ENCODE assay signal across 17 cellular contexts in genomic region chr1:15332952-15333715, GRCh38.
DNase-seq lines count a peak whose midpoint lies in the region; ATAC-seq, FAIRE-seq and TF ChIP-seq lines count a peak whose summit lies in the region.
"Had no signal": no experiment of that assay in that cellular context is flagged by ENCODE, and none has a peak within 500 bp of the region (broad histone marks: within the 10 kb centered on the region; RNA-seq: fewer than 3 reads in every experiment).

No MANE protein-coding gene starts in this region.

- BruUV-seq in IMR-90 (replicated peaks; lab: Mats Ljungman, UMichigan), result no TSS peak
- no TSS peak for BruUV-seq in K562 (replicated peaks; lab: Mats Ljungman, UMichigan)

- peak overlapping the region in 1 of 2 experiments; percentile 60; a peak in 1 of 4 replicates for H4K8ac ChIP-seq in IMR-90 (ENCODE audit: low read depth in 2 of 2, low read length in 2 of 2)

- no peak overlapping the region for H3K4ac ChIP-seq in IMR-90 (ENCODE audit: low read depth, low read length)

- H4K20me1 ChIP-seq in IMR-90 (ENCODE audit: insufficient read depth, low read length) (no peaks in the 10 kb centered on the region), K562 (replicated peaks; ENCODE audit: control insufficient read depth, insufficient read depth, low read length) (peaks cover 4% of the 10 kb centered on the region; the same call in 1 of the 2 replicates)

- no peak overlapping the region for H3K23ac ChIP-seq in IMR-90 (ENCODE audit: low read depth, low read length)

- CTCF ChIA-PET in A549 (lab: Yijun Ruan, JAX) (interaction anchor here (0.7 to 5.5 kb wide), 6 partner anchors 9 to 110 kb away, joined by 3 to 40 read pairs (median 4); no protein-coding TSS in a partner anchor), IMR-90 (lab: Yijun Ruan, JAX) (interaction anchor here (0.6 to 1.8 kb wide), 4 partner anchors 9 to 166 kb away, joined by 3 to 10 read pairs (median 4); no protein-coding TSS in a partner anchor), K562 (lab: Yijun Ruan, JAX; ENCODE audit: low intra/inter-chr PET ratio) (no interaction called here)
- CTCF ChIA-PET in activated CD4-positive, alpha-beta T cell treated with anti-CD3 and anti-CD28 coated beads, Interleukin-2, amount 10 ng/mL, durations not matched to agents 7 days and 5 days (lab: Charles Lee), result interaction anchor here (1.1 to 1.5 kb wide), 2 partner anchors 9 to 10 kb away, joined by 3 to 5 read pairs; no protein-coding TSS in a partner anchor

- no peak overlapping the region for H3K27ac ChIP-seq in A549
- H3K27ac ChIP-seq in IMR-90 (ENCODE audit: insufficient read depth, low read length), result no peak overlapping the region
- H3K27ac ChIP-seq in K562 (ENCODE audit: extremely low read depth, low read depth, low read length), result no peak overlapping the region
- H3K27ac ChIP-seq in lower lobe of right lung, result no peak overlapping the region
- H3K27ac ChIP-seq: GM23248 had no signal

- no peaks in the 10 kb centered on the region for H3K9me3 Mint-ChIP-seq in activated CD4-positive, alpha-beta T cell treated with anti-CD3 and anti-CD28 coated beads, Interleukin-2, amount 10 ng/mL, durations not matched to agents 7 days and 5 days
- no peaks in the 10 kb centered on the region for H3K9me3 Mint-ChIP-seq in natural killer cell

- H2AK9ac ChIP-seq in IMR-90 (replicated peaks; ENCODE audit: low read depth, low read length, poor library complexity), result no peak overlapping the region

- WGBS in A549 (ENCODE audit: missing lambda C conversion rate), result 85% methylated on average over 11 of the region's 11 CpGs
- WGBS in IMR-90 (ENCODE audit: extremely low coverage in 2 of 2, insufficient read length in 1 of 2), 2 experiments, result 100% methylated on average over 1 of the region's 11 CpGs; no CpG with 5 or more reads in 1 of the 2 experiments
- WGBS in K562 (ENCODE audit: insufficient coverage, low coverage, missing lambda C conversion rate), result 19% methylated on average over 11 of the region's 11 CpGs

- 0 out of 2 replicates have a peak overlapping the region, but pooled peaks have one; percentile 4 for H4K91ac ChIP-seq in IMR-90 (ENCODE audit: insufficient read depth, low read depth, low read length)

- H3K27ac Mint-ChIP-seq in activated CD4-positive, alpha-beta T cell treated with anti-CD3 and anti-CD28 coated beads, Interleukin-2, amount 10 ng/mL, durations not matched to agents 7 days and 5 days, result no peak overlapping the region
- H3K27ac Mint-ChIP-seq in natural killer cell, result no peak overlapping the region
- H3K27ac Mint-ChIP-seq: B cell; CD4-positive, alpha-beta memory T cell had no signal

- H3K14ac ChIP-seq in IMR-90 (replicated peaks; ENCODE audit: low read depth, low read length), result no peak overlapping the region

- H4K5ac ChIP-seq in IMR-90 (ENCODE audit: low read depth, low read length), result no peak overlapping the region

- POLR2A ChIA-PET in A549 (lab: Yijun Ruan, JAX), result interaction anchor here (0.6 kb wide), 1 partner anchor 23 kb away, joined by 3 read pairs; no protein-coding TSS in a partner anchor
- POLR2A ChIA-PET in IMR-90 (lab: Charles Lee; ENCODE audit: unreplicated experiment), result no interaction called here
- POLR2A ChIA-PET in K562 (lab: Yijun Ruan, JAX), result interaction anchor here (0.5 to 1.3 kb wide), 2 partner anchors 17 to 1367 kb away, joined by 3 read pairs; no protein-coding TSS in a partner anchor
- POLR2A ChIA-PET in activated CD4-positive, alpha-beta T cell treated with anti-CD3 and anti-CD28 coated beads, Interleukin-2, amount 10 ng/mL, durations not matched to agents 7 days and 5 days (lab: Charles Lee), result no interaction called here

- no peak overlapping the region for H3K9ac ChIP-seq in IMR-90 (ENCODE audit: low read depth, low read length)
- H3K9ac ChIP-seq in K562 (ENCODE audit: insufficient read depth in 1 of 2, low read depth in 2 of 2, low read length in 2 of 2), result no peak overlapping the region
- H3K9ac ChIP-seq: GM23248 had no signal

- no peak for TF ChIP-seq POLR2A in A549 (IDR thresholded peaks at IDR 0.05; ENCODE audit: low read length)
- no peak for TF ChIP-seq POLR2A in IMR-90 (IDR thresholded peaks at IDR 0.05; ENCODE audit: low read depth, low read length)
- TF ChIP-seq POLR2A in K562 (conservative IDR thresholded peaks at IDR 0.05), result no peak

- no peaks in the 10 kb centered on the region for H3K4me1 Mint-ChIP-seq in activated CD4-positive, alpha-beta T cell treated with anti-CD3 and anti-CD28 coated beads, Interleukin-2, amount 10 ng/mL, durations not matched to agents 7 days and 5 days
- H3K4me1 Mint-ChIP-seq in natural killer cell, result peaks cover 20 to 47% of the 10 kb centered on the region in 2 donors
- H3K4me1 Mint-ChIP-seq: B cell had no signal

- no peaks in the 10 kb centered on the region for H3K79me2 ChIP-seq in K562 (ENCODE audit: control insufficient read depth, insufficient read depth, low read length)

- no peak overlapping the region; the same call in 1 of the 2 replicates for H2BK120ac ChIP-seq in IMR-90 (ENCODE audit: low read depth, low read length)

- H3K36me3 ChIP-seq in IMR-90 (ENCODE audit: control insufficient read depth, insufficient read depth, low read length) (no peaks in the 10 kb centered on the region), K562 (ENCODE audit: control insufficient read depth, insufficient read depth, low read length) (no peaks in the 10 kb centered on the region), lower lobe of right lung (no peaks in the 10 kb centered on the region)

- H3K4me1 ChIP-seq in A549, result peaks cover 14% of the 10 kb centered on the region
- peaks cover 14% of the 10 kb centered on the region for H3K4me1 ChIP-seq in IMR-90 (ENCODE audit: control insufficient read depth, insufficient read depth, low read length)
- peaks cover 15 to 16% of the 10 kb centered on the region in 2 experiments; a peak in 4 of 5 replicates for H3K4me1 ChIP-seq in K562 (replicated peaks in 1 of 2; ENCODE audit: control insufficient read depth in 2 of 2, insufficient read depth in 2 of 2, low read length in 2 of 2)
- peaks cover 31% of the 10 kb centered on the region for H3K4me1 ChIP-seq in lower lobe of right lung

- no peaks in the 10 kb centered on the region for H3K79me1 ChIP-seq in IMR-90 (ENCODE audit: low read depth in 1 of 2, low read length in 2 of 2)

- H3K9me1 ChIP-seq in IMR-90 (ENCODE audit: insufficient read depth, low read length), result peaks cover 19% of the 10 kb centered on the region
- no peaks in the 10 kb centered on the region for H3K9me1 ChIP-seq in K562 (ENCODE audit: control insufficient read depth, insufficient read depth, low read length)

- H3K27me3 ChIP-seq in IMR-90 (ENCODE audit: control insufficient read depth, insufficient read depth, low read length) (no peaks in the 10 kb centered on the region; the same call in 1 of the 2 replicates), K562 (ENCODE audit: control insufficient read depth in 2 of 2, insufficient read depth in 2 of 2, low read length in 2 of 2) (peaks cover 7 to 39% of the 10 kb centered on the region in 2 experiments), lower lobe of right lung (ENCODE audit: low read depth) (no peaks in the 10 kb centered on the region)

- no peak overlapping the region for H2BK15ac ChIP-seq in IMR-90 (ENCODE audit: low read depth, low read length)

- H3K56ac ChIP-seq in IMR-90 (ENCODE audit: extremely low read depth, insufficient read depth, low read length), result no peak overlapping the region

- H3K27me3 Mint-ChIP-seq in activated CD4-positive, alpha-beta T cell treated with anti-CD3 and anti-CD28 coated beads, Interleukin-2, amount 10 ng/mL, durations not matched to agents 7 days and 5 days, result peaks cover 23% of the 10 kb centered on the region
- no peaks in the 10 kb centered on the region for H3K27me3 Mint-ChIP-seq in natural killer cell (ENCODE audit: low read depth in 2 of 2)

- no peak for TF ChIP-seq EP300 in A549 (IDR thresholded peaks at IDR 0.05)
- TF ChIP-seq EP300 in K562 (IDR thresholded peaks at IDR 0.05; ENCODE audit: low read length), result no peak

- ATAC-seq in A549, result no peak
- ATAC-seq in IMR-90 (ENCODE audit: low read depth), result no peak
- no peak for ATAC-seq in K562
- ATAC-seq in lower lobe of right lung, result no peak
- ATAC-seq in natural killer cell, result no peak
- ATAC-seq: GM12878, HCT116 had no signal

- H3K4me3 Mint-ChIP-seq in activated CD4-positive, alpha-beta T cell treated with anti-CD3 and anti-CD28 coated beads, Interleukin-2, amount 10 ng/mL, durations not matched to agents 7 days and 5 days, result no peak overlapping the region
- H3K4me3 Mint-ChIP-seq in natural killer cell, result no peak overlapping the region
- H3K4me3 Mint-ChIP-seq: B cell; CD4-positive, alpha-beta memory T cell had no signal

- H2BK20ac ChIP-seq in IMR-90 (ENCODE audit: low read depth, low read length), result no peak overlapping the region

- H3K4me2 ChIP-seq in A549, result no peak overlapping the region
- peak overlapping the region; percentile 2; the same call in 1 of the 2 replicates for H3K4me2 ChIP-seq in IMR-90 (ENCODE audit: low read depth, low read length)
- no peak overlapping the region for H3K4me2 ChIP-seq in K562 (ENCODE audit: insufficient read depth, low read length)

- H3K4me3 ChIP-seq in A549 (no peak overlapping the region), IMR-90 (ENCODE audit: insufficient read depth, low read depth, low read length) (no peak overlapping the region), K562 (no peak overlapping the region), lower lobe of right lung (no peak overlapping the region)
- H3K4me3 ChIP-seq: GM12878, GM23248 had no signal

- FAIRE-seq in A549 (lab: Jason Lieb, UNC) (no peak), K562 (lab: Jason Lieb, UNC) (peak; percentile 11)
- FAIRE-seq: GM12878, GM18507, H54 had no signal

- intact Hi-C loops in IMR-90 (cut with micrococcal nuclease) (loop anchor here (2.0 kb wide), 1 partner anchor 76 kb away; the partner anchor contains the start of gene EFHD2), K562 (cut with micrococcal nuclease) (no loop called here), lower lobe of right lung (cut with DNase I) (no loop called here), natural killer cell (cut with micrococcal nuclease) (no loop called here)

- dilution Hi-C loops in IMR-90 (cut with HindIII; ENCODE audit: low sequenced_read_pairs, unreplicated experiment), result no loop called here

- TF ChIP-seq CTCF in A549 (IDR thresholded peaks at IDR 0.05), result no peak
- TF ChIP-seq CTCF in IMR-90 (conservative IDR thresholded peaks at IDR 0.05; ENCODE audit: low read depth, low read length), result no peak
- no peak for TF ChIP-seq CTCF in K562 (IDR thresholded peaks at IDR 0.05 in 2 of 3, conservative IDR thresholded peaks at IDR 0.05 in 1 of 3; ENCODE audit: insufficient read depth in 2 of 3, low read depth in 1 of 3, low read length in 3 of 3)
- no peak for TF ChIP-seq CTCF in lower lobe of right lung (IDR thresholded peaks at IDR 0.05)
- TF ChIP-seq CTCF in natural killer cell (IDR thresholded peaks at IDR 0.05), result no peak

- H3K9me3 ChIP-seq in A549, result no peaks in the 10 kb centered on the region
- no peaks in the 10 kb centered on the region for H3K9me3 ChIP-seq in IMR-90 (ENCODE audit: control insufficient read depth, insufficient read depth, low read length)
- no peaks in the 10 kb centered on the region for H3K9me3 ChIP-seq in K562 (replicated peaks; ENCODE audit: control insufficient read depth, insufficient read depth, low read depth, low read length)
- no peaks in the 10 kb centered on the region for H3K9me3 ChIP-seq in lower lobe of right lung

- no peak overlapping the region for H3K18ac ChIP-seq in IMR-90 (ENCODE audit: low read depth, low read length)

- H3K36me3 Mint-ChIP-seq in activated CD4-positive, alpha-beta T cell treated with anti-CD3 and anti-CD28 coated beads, Interleukin-2, amount 10 ng/mL, durations not matched to agents 7 days and 5 days (ENCODE audit: low read depth), result no peaks in the 10 kb centered on the region
- no peaks in the 10 kb centered on the region for H3K36me3 Mint-ChIP-seq in natural killer cell
- H3K36me3 Mint-ChIP-seq: CD4-positive, alpha-beta memory T cell had no signal

- H2AFZ ChIP-seq in IMR-90 (replicated peaks; ENCODE audit: low read length, poor library complexity), result no peak overlapping the region
- H2AFZ ChIP-seq in K562 (ENCODE audit: low read depth, low read length), result no peak overlapping the region
- H2AFZ ChIP-seq: GM23248 had no signal

- H2BK5ac ChIP-seq in IMR-90 (ENCODE audit: low read depth, low read length, poor library complexity, severe bottlenecking), result no peak overlapping the region

- TF ChIP-seq RAD21 in A549 (conservative IDR thresholded peaks at IDR 0.05 in 1 of 2, IDR thresholded peaks at IDR 0.05 in 1 of 2), result no peak
- TF ChIP-seq RAD21 in IMR-90 (IDR thresholded peaks at IDR 0.05; ENCODE audit: low read length), result no peak
- no peak for TF ChIP-seq RAD21 in K562 (CRISPR knock-in tag; conservative IDR thresholded peaks at IDR 0.05 in 1 of 2, IDR thresholded peaks at IDR 0.05 in 1 of 2)

- in situ Hi-C loops in IMR-90 (cut with MboI; ENCODE audit: low sequenced_read_pairs), result no loop called here
- in situ Hi-C loops in K562 (cut with MboI), result no loop called here

- no peak overlapping the region for H2AK5ac ChIP-seq in IMR-90 (ENCODE audit: low read depth, low read length)

- DNase-seq in A549 (ENCODE audit: low read depth in 1 of 2, low spot score in 1 of 2) (no peak), IMR-90 (no peak), K562 (ENCODE audit: extremely low read depth in 1 of 4, low spot score in 3 of 4) (no peak), lower lobe of right lung (peak; percentile 8), nucleus accumbens (lab: John Stamatoyannopoulos, UW) (no peak), NCI-H1048 (lab: John Stamatoyannopoulos, UW) (no peak), natural killer cell (no peak)
- no peak for DNase-seq in activated CD4-positive, alpha-beta T cell treated with anti-CD3 and anti-CD28 coated beads, Interleukin-2, amount 10 ng/mL, durations not matched to agents 7 days and 5 days
- DNase-seq: C1 segment of cervical spinal cord; CD4-positive, alpha-beta memory T cell; DMS79; GM23248 had no signal

Comparison
In these comparisons a context has a peak if more than half of its experiments do, and no peak if none do; other contexts are left out.
1. POLR2A ChIA-PET loops: an anchor here in A549 (0.6 kb wide) and K562 (0.5 to 1.3 kb wide); none called in IMR-90 and activated CD4-positive, alpha-beta T cell treated with anti-CD3 and anti-CD28 coated beads, Interleukin-2, amount 10 ng/mL, durations not matched to agents 7 days and 5 days.
2. Of the 35 proteins assayed by ChIP-seq in both K562 and A549: peak only in K562: none; only in A549: none; in both: MAFK; in neither: 34.